1 cellular context compared by ENCODE assay signal in the genomic region with DNA sequence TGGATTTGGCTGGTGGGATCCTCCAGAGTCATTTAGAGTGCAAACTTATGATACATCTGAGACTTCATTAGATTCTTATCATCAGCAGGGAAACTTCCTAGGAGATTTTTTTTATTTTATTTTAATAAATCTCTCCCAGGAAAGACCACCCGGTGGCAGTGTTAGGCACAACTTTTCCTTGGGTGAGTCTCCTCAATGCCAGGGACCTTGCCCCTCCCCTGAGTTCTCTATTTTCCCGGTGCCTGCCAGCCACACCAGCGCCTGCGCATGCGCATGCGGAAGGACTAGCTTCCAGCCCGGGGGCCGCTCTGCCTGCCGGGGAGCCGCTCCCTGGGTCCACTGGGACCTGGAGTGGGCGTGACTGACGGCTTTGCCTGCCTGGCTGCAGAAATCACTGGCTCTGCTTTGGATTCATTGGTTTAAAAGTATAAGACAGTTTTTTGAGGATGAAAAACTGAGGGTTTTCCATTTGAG.
A peak's percentile ranks its signal among the peaks of the same experiment; 100 is the strongest.
TF ChIP-seq lines count a peak whose summit lies in the region.

No MANE protein-coding gene starts in this region.

TF ChIP-seq in SK-N-SH, 30 proteins besides CTCF, POLR2A, EP300 and RAD21 (continued from another document):
- TF ChIP-seq, protein P1, sequence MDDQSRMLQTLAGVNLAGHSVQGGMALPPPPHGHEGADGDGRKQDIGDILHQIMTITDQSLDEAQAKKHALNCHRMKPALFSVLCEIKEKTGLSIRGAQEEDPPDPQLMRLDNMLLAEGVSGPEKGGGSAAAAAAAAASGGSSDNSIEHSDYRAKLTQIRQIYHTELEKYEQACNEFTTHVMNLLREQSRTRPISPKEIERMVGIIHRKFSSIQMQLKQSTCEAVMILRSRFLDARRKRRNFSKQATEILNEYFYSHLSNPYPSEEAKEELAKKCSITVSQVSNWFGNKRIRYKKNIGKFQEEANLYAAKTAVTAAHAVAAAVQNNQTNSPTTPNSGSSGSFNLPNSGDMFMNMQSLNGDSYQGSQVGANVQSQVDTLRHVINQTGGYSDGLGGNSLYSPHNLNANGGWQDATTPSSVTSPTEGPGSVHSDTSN (IDR thresholded peaks at IDR 0.05): no peak
- TF ChIP-seq RXRA (IDR thresholded peaks at IDR 0.05; ENCODE audit: borderline replicate concordance, low read depth) (no peak), SMC3 (IDR thresholded peaks at IDR 0.05; ENCODE audit: low read depth, low read length) (0 out of 2 replicates have a peak, but pooled peaks have one; percentile 34), YY1 (IDR thresholded peaks at IDR 0.05; ENCODE audit: low read depth) (no peak), SIN3A (IDR thresholded peaks at IDR 0.05; ENCODE audit: borderline replicate concordance, low read depth, low read length) (no peak), RFX5 (IDR thresholded peaks at IDR 0.05; ENCODE audit: low read length) (no peak), RCOR1 (IDR thresholded peaks at IDR 0.05; ENCODE audit: low read length) (no peak), FOXM1 (IDR thresholded peaks at IDR 0.05; ENCODE audit: low read depth) (no peak), TAF1 (IDR thresholded peaks at IDR 0.05; ENCODE audit: borderline replicate concordance, low read depth, low read length) (no peak), POLR2AphosphoS5 (IDR thresholded peaks at IDR 0.05; ENCODE audit: low read depth, low read length) (no peak), FOXJ3 (CRISPR knock-in tag; IDR thresholded peaks at IDR 0.05) (no peak)
- TF ChIP-seq, protein P2, sequence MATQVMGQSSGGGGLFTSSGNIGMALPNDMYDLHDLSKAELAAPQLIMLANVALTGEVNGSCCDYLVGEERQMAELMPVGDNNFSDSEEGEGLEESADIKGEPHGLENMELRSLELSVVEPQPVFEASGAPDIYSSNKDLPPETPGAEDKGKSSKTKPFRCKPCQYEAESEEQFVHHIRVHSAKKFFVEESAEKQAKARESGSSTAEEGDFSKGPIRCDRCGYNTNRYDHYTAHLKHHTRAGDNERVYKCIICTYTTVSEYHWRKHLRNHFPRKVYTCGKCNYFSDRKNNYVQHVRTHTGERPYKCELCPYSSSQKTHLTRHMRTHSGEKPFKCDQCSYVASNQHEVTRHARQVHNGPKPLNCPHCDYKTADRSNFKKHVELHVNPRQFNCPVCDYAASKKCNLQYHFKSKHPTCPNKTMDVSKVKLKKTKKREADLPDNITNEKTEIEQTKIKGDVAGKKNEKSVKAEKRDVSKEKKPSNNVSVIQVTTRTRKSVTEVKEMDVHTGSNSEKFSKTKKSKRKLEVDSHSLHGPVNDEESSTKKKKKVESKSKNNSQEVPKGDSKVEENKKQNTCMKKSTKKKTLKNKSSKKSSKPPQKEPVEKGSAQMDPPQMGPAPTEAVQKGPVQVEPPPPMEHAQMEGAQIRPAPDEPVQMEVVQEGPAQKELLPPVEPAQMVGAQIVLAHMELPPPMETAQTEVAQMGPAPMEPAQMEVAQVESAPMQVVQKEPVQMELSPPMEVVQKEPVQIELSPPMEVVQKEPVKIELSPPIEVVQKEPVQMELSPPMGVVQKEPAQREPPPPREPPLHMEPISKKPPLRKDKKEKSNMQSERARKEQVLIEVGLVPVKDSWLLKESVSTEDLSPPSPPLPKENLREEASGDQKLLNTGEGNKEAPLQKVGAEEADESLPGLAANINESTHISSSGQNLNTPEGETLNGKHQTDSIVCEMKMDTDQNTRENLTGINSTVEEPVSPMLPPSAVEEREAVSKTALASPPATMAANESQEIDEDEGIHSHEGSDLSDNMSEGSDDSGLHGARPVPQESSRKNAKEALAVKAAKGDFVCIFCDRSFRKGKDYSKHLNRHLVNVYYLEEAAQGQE (IDR thresholded peaks at IDR 0.05; ENCODE audit: low read depth, low read length): no peak
- TF ChIP-seq, protein P3, sequence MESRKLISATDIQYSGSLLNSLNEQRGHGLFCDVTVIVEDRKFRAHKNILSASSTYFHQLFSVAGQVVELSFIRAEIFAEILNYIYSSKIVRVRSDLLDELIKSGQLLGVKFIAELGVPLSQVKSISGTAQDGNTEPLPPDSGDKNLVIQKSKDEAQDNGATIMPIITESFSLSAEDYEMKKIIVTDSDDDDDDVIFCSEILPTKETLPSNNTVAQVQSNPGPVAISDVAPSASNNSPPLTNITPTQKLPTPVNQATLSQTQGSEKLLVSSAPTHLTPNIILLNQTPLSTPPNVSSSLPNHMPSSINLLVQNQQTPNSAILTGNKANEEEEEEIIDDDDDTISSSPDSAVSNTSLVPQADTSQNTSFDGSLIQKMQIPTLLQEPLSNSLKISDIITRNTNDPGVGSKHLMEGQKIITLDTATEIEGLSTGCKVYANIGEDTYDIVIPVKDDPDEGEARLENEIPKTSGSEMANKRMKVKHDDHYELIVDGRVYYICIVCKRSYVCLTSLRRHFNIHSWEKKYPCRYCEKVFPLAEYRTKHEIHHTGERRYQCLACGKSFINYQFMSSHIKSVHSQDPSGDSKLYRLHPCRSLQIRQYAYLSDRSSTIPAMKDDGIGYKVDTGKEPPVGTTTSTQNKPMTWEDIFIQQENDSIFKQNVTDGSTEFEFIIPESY (IDR thresholded peaks at IDR 0.05; ENCODE audit: borderline replicate concordance, low read depth): no peak
